Comparison of ENCODE assay signal across 8 cellular contexts in the genomic region with DNA sequence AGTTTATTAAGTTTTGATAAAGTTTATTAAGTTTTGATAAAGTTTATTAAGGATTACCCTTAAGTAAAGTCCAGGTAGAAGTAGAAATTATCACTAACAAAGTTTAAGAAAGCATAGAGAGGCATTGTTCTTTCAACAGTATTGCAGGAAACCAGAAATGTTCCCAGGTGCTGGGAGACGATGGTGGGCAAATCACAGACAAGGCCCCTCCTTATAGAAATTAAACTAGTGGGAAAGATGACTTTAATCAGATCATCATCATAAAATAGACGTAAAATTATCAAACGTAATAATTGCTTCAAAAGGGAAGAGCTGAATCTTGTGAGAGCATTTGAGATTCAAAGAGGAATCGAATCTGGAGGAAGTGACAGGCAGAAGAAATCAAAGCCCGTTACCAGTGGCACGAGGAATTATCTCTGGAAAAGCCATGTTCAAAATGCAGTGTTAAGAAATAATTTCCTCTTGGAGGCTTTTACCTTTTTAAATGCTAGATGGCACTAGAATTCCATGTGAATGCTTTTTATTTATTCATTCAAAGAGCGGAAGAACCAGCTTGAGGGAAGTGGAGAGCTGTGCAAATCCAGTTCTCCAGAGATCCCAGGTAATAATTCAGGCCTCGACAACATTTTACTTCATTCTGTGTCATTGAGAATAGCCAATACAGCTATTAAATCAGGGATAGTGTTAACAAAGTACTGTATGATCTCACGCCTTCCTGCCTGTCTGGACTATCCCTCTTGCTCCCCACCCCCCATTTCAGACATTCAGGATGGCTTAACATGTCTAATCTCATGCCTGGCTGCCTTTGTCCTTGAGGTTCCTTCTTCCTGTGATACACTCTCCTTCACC. TPM values are rescaled to one million over a fixed set of nuclear protein-coding genes. Genes with fewer than 3 reads are reported as not detected.
DNase-seq lines count a peak whose midpoint lies in the region; ATAC-seq and TF ChIP-seq lines count a peak whose summit lies in the region.

No MANE protein-coding gene starts in this region.

- no peak overlapping the region for H3K23ac ChIP-seq in mesendoderm (ENCODE audit: low read length)

- H3K4ac ChIP-seq in mesendoderm (ENCODE audit: low read depth, low read length): no peak overlapping the region

- CTCF ChIA-PET in PC-3 (lab: Charles Lee): interaction anchor here (0.6 to 1.5 kb wide), 8 partner anchors 63 to 397 kb away, joined by 3 to 13 read pairs (median 4); a partner anchor contains a TSS

- no peak overlapping the region for H2AK5ac ChIP-seq in mesendoderm (ENCODE audit: low read length)

- no peak overlapping the region for H4K8ac ChIP-seq in mesendoderm (ENCODE audit: low read depth, low read length)

- H3K18ac ChIP-seq in mesendoderm (ENCODE audit: low read length): no peak overlapping the region

- intact Hi-C loops in CD14-positive monocyte (cut with micrococcal nuclease): loop anchor here (2.0 to 10.0 kb wide), 9 partner anchors 71 to 704 kb away; a partner anchor contains a TSS
- intact Hi-C loops in PC-3 (cut with micrococcal nuclease): loop anchor here (1.0 to 10.0 kb wide), 7 partner anchors 61 to 301 kb away; a partner anchor contains a TSS
- intact Hi-C loops in upper lobe of right lung (cut with DNase I): loop anchor here (10.0 kb wide), 2 partner anchors 181 to 401 kb away; a partner anchor contains a TSS

- peak overlapping the region; percentile 78 for H2AFZ ChIP-seq in PC-3 (ENCODE audit: low read length)

- ATAC-seq in PC-3 (peak; percentile 4; the same call in 1 of the 2 replicates), upper lobe of right lung (peak; percentile 2)

- no peaks in the 10 kb centered on the region for H3K9me2 ChIP-seq in PC-3 (replicated peaks; ENCODE audit: low read length)

- no CpG with 5 or more reads among the region's 9 CpGs for WGBS in mesendoderm (ENCODE audit: extremely low coverage, insufficient coverage, low lambda C conversion rate)

- peaks cover 2 to 3% of the 10 kb centered on the region in 2 donors for H3K36me3 Mint-ChIP-seq in CD14-positive monocyte

- peak overlapping the region; percentile 79 for H3K9ac ChIP-seq in PC-3 (ENCODE audit: low read length)
- H3K9ac ChIP-seq in mesendoderm (ENCODE audit: low read length): no peak overlapping the region

- peak overlapping the region; percentile 96 to 97 for H3K4me3 Mint-ChIP-seq in CD14-positive monocyte

- peak overlapping the region; percentile 94 to 98 (median 97) for H3K27ac Mint-ChIP-seq in CD14-positive monocyte

- no peak overlapping the region for H2BK120ac ChIP-seq in mesendoderm (ENCODE audit: low read depth, low read length)

- no peaks in the 10 kb centered on the region for H4K20me1 ChIP-seq in PC-3 (ENCODE audit: low read length)

- peaks cover 61% of the 10 kb centered on the region for H3K4me1 Mint-ChIP-seq in CD14-positive monocyte

- H3K4me3 ChIP-seq in PC-3 (ENCODE audit: low read length) (peak overlapping the region; percentile 88), mesendoderm (ENCODE audit: low read length) (no peak overlapping the region), upper lobe of right lung (peak overlapping the region; percentile 95)

- TF ChIP-seq CTCF in CD14-positive monocyte (IDR thresholded peaks at IDR 0.05): no peak
- TF ChIP-seq CTCF in PC-3 (conservative IDR thresholded peaks at IDR 0.05; ENCODE audit: low read depth, low read length): peak; percentile 76
- TF ChIP-seq CTCF in upper lobe of right lung (IDR thresholded peaks at IDR 0.05): peak; percentile 46

- H3K4me1 ChIP-seq in PC-3 (ENCODE audit: insufficient read depth, low read length): peaks cover 50% of the 10 kb centered on the region
- no peaks in the 10 kb centered on the region for H3K4me1 ChIP-seq in mesendoderm (ENCODE audit: control insufficient read depth, low read depth, low read length)
- H3K4me1 ChIP-seq in upper lobe of right lung: peaks cover 29% of the 10 kb centered on the region

- no peak overlapping the region for H3K56ac ChIP-seq in mesendoderm (ENCODE audit: low read length)

- no peak overlapping the region for H2BK15ac ChIP-seq in mesendoderm (replicated peaks; ENCODE audit: low read depth)

- H3K9me3 ChIP-seq in PC-3 (ENCODE audit: low read length) (no peaks in the 10 kb centered on the region), upper lobe of right lung (no peaks in the 10 kb centered on the region)

- no TSS peak for BruUV-seq in PC-3 (replicated peaks; lab: Mats Ljungman, UMichigan)

- H3K27me3 ChIP-seq in PC-3 (ENCODE audit: low read length) (no peaks in the 10 kb centered on the region), mesendoderm (ENCODE audit: insufficient read depth, low read length, poor library complexity) (no peaks in the 10 kb centered on the region), upper lobe of right lung (no peaks in the 10 kb centered on the region)

- peak overlapping the region; percentile 55 for H3K27ac ChIP-seq in PC-3 (ENCODE audit: low read length)
- no peak overlapping the region for H3K27ac ChIP-seq in mesendoderm (ENCODE audit: low read depth, low read length)
- peak overlapping the region; percentile 97 for H3K27ac ChIP-seq in upper lobe of right lung

- H3K79me2 ChIP-seq in PC-3 (ENCODE audit: low read length) (peaks cover 39% of the 10 kb centered on the region), mesendoderm (ENCODE audit: control insufficient read depth, insufficient read depth, low read length) (peaks cover 7% of the 10 kb centered on the region)

- H3K9me3 Mint-ChIP-seq in CD14-positive monocyte: no peaks in the 10 kb centered on the region

- peaks cover 2 to 5% (median 5%) of the 10 kb centered on the region in 3 donors for H3K27me3 Mint-ChIP-seq in CD14-positive monocyte (ENCODE audit: low read depth in 3 of 3)

- no peaks in the 10 kb centered on the region for H3F3A ChIP-seq in PC-3 (ENCODE audit: low read length, unreplicated experiment)

- H3K4me2 ChIP-seq in PC-3 (ENCODE audit: low read length) (peak overlapping the region; percentile 87), mesendoderm (ENCODE audit: low read length) (no peak overlapping the region)

- H3K36me3 ChIP-seq in PC-3 (ENCODE audit: low read depth, low read length) (no peaks in the 10 kb centered on the region), mesendoderm (ENCODE audit: control insufficient read depth, insufficient read depth, low read length) (no peaks in the 10 kb centered on the region), upper lobe of right lung (no peaks in the 10 kb centered on the region)

- peak overlapping the region; percentile 16 for H4K5ac ChIP-seq in mesendoderm (ENCODE audit: low read length)

- POLR2A ChIA-PET in PC-3 (lab: Charles Lee; ENCODE audit: unreplicated experiment): interaction anchor here (0.6 kb wide), 1 partner anchor 41 kb away, joined by 3 read pairs; no protein-coding TSS in a partner anchor

- peaks cover 9% of the 10 kb centered on the region for H3K79me1 ChIP-seq in mesendoderm (ENCODE audit: low read length)

- DNase-seq in CD14-positive monocyte (ENCODE audit: low spot score) (no peak), HPDE6-E6E7 (ENCODE audit: extremely low spot score) (peak; percentile 56), PC-3 (peak; percentile 86), dermis microvascular lymphatic vessel endothelial cell (ENCODE audit: low read depth in 2 of 2) (peak; percentile 43 to 53), mesendoderm (no peak), upper lobe of right lung (no peak), GOT3 (lab: John Stamatoyannopoulos, UW) (no peak)
- DNase-seq in stimulated activated naive CD4-positive, alpha-beta T cell treated with Interleukin-2 at 50 U/mL for 16 hours (lab: John Stamatoyannopoulos, UW): no peak

- no peak overlapping the region for H2BK5ac ChIP-seq in mesendoderm (ENCODE audit: low read length)

RNA-seq across cellular contexts. Expression of a gene that starts 1.0 kb away (rescaled TPM):
- polyA plus RNA-seq in CD14-positive monocyte: 10 to 100 TPM; 73.2 to 74.0 TPM
- total RNA-seq in PC-3 (2014; rRNA removed) (134 and 137 TPM in 2 replicates), dermis microvascular lymphatic vessel endothelial cell (68.7 and 72.4 TPM in 2 replicates), upper lobe of right lung (73.5 TPM)
- polyA plus RNA-seq in mesendoderm (2013, experiment 1 of 2): 39.6 TPM
- polyA plus RNA-seq in mesendoderm (2013, experiment 2 of 2): 38.0 TPM

RNA-seq across cellular contexts. Expression of a gene that starts 44.5 kb away (rescaled TPM):
- 1 to 10 TPM; 1.8 to 3.2 TPM for polyA plus RNA-seq in CD14-positive monocyte
- total RNA-seq in PC-3 (2014; rRNA removed) (not detected in 2 replicates), dermis microvascular lymphatic vessel endothelial cell (not detected in 2 replicates), upper lobe of right lung (9.6 TPM)
- polyA plus RNA-seq in mesendoderm (2013, experiment 1 of 2): not detected
- polyA plus RNA-seq in mesendoderm (2013, experiment 2 of 2): not detected

Comparison
In these comparisons a context has a peak if more than half of its experiments do, and no peak if none do; other contexts are left out.
1. DNase-seq: peak in HPDE6-E6E7 (single experiment), PC-3 (single experiment) and dermis microvascular lymphatic vessel endothelial cell (2 of 2); none in CD14-positive monocyte (single experiment), mesendoderm (single experiment), upper lobe of right lung (single experiment), stimulated activated naive CD4-positive, alpha-beta T cell treated with Interleukin-2 at 50 U/mL for 16 hours (single experiment) and GOT3 (single experiment).
2. RNA of a gene that starts 44.5 kb away (total RNA-seq): 9.6 TPM in upper lobe of right lung (single experiment); not detected in PC-3 and not detected in dermis microvascular lymphatic vessel endothelial cell; every median in the first group is over 10 times any median in the second.